In the genomic region with DNA sequence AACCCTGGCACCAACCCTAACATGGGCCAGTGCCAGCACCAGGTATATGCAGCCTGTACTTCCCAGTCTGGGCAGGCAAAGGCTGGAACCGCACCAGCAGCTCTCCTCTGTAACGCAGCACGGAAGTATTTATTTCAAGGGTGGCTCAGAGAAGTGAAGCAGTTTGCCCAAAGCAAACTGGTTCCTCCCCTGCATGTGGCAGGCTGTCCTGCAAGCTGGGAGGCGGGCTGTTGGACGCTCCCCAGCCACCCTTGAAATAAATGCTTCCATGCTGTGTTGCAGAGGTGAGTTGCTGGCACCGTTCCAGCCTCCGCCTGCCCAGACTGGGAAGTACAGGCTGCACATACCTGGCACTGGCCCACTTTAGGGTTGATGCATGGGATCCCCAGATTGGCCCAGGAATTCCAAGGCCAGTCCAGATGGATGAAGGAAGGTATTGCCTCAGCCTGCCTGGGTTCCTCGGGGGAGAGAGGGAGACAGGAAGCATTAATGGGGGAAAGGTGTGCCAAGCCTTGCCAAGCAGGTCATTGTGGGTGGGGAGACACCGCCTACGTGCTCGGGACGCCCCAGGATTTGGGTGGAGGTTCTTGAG, we compare ENCODE assay signal across 8 cellular contexts. TPM values are rescaled to one million over a fixed set of nuclear protein-coding genes. Genes with fewer than 3 reads are reported as not detected.
A peak's percentile ranks its signal among the peaks of the same experiment; 100 is the strongest.
DNase-seq lines count a peak whose midpoint lies in the region; ATAC-seq and TF ChIP-seq lines count a peak whose summit lies in the region.

No MANE protein-coding gene starts in this region.

- no peak for DNase-seq in SK-N-SH
- peak; percentile 98 for DNase-seq in RWPE2 (ENCODE audit: low spot score)
- DNase-seq in iPS-NIHi11 (ENCODE audit: low spot score) = peak; percentile 55
- DNase-seq in transverse colon = peak; percentile 90
- no peak for DNase-seq in OCI-M1 (lab: John Stamatoyannopoulos, UW)

- no peaks in the 10 kb centered on the region for H4K20me1 ChIP-seq in SK-N-SH (ENCODE audit: insufficient read depth)

- POLR2A ChIA-PET in SK-N-SH (lab: Yijun Ruan, JAX) = no interaction called here

- CTCF ChIA-PET in SK-N-SH (lab: Yijun Ruan, JAX) = interaction anchor here (0.9 to 1.7 kb wide), 3 partner anchors 9 to 57 kb away, joined by 3 to 4 read pairs (median 3); no protein-coding TSS in a partner anchor

- peaks cover 26% of the 10 kb centered on the region for H3K79me2 ChIP-seq in SK-N-SH (ENCODE audit: insufficient read depth)

- TF ChIP-seq POLR2A in transverse colon (IDR thresholded peaks at IDR 0.05) = peak; percentile 41

- peak overlapping the region; percentile 42; the same call in 1 of the 2 replicates for H3K9ac ChIP-seq in SK-N-SH

- H3F3A ChIP-seq in SK-N-SH (replicated peaks; ENCODE audit: insufficient read depth) = peaks cover 21% of the 10 kb centered on the region

- TF ChIP-seq CTCF in SK-N-SH (IDR thresholded peaks at IDR 0.05) = no peak
- no peak for TF ChIP-seq CTCF in RWPE2 (IDR thresholded peaks at IDR 0.05; ENCODE audit: poor library complexity, severe bottlenecking)
- no peak for TF ChIP-seq CTCF in transverse colon (IDR thresholded peaks at IDR 0.05)

- TF ChIP-seq RAD21 in SK-N-SH (IDR thresholded peaks at IDR 0.05; ENCODE audit: low read length) = no peak

- H3K4me1 ChIP-seq in SK-N-SH (ENCODE audit: control insufficient read depth in 1 of 2, insufficient read depth in 2 of 2, low read depth in 1 of 2, low read length in 1 of 2) (peaks cover 14 to 30% of the 10 kb centered on the region in 2 experiments; a peak in 3 of 4 replicates), RWPE2 (ENCODE audit: insufficient read depth, poor library complexity, severe bottlenecking) (peaks cover 52% of the 10 kb centered on the region), transverse colon (peaks cover 9 to 56% (median 34%) of the 10 kb centered on the region in 4 donors)

- peak overlapping the region; percentile 49; the same call in 1 of the 2 replicates for H3K4me2 ChIP-seq in SK-N-SH

- H3K27me3 ChIP-seq in SK-N-SH (ENCODE audit: insufficient read depth) (no peaks in the 10 kb centered on the region), RWPE2 (ENCODE audit: insufficient read depth, poor library complexity, severe bottlenecking) (no peaks in the 10 kb centered on the region), transverse colon (no peaks in the 10 kb centered on the region)

- no peak overlapping the region for H2AFZ ChIP-seq in SK-N-SH (ENCODE audit: low read depth)

- ATAC-seq in SK-N-SH treated with all-trans-retinoic acid at 6 μM for 48 hours = no peak; the same call in 1 of the 3 replicates
- peak; percentile 67 for ATAC-seq in RWPE2 (ENCODE audit: low read depth)
- no peak for ATAC-seq in HG02938 (IDR thresholded peaks at IDR 0.05; ENCODE audit: unreplicated experiment)
- ATAC-seq in HG02970 (IDR thresholded peaks at IDR 0.05; ENCODE audit: low FRiP score, unreplicated experiment) = no peak

- WGBS in SK-N-SH (ENCODE audit: low lambda C conversion rate) = 90% methylated on average over 6 of the region's 12 CpGs
- WGBS in transverse colon (ENCODE audit: low coverage in 1 of 2), 2 donors = 49% methylated on average over 11 of the region's 12 CpGs; no CpG with 5 or more reads in 1 of the 2 donors

- H3K4me3 ChIP-seq in SK-N-SH (ENCODE audit: low read depth in 2 of 2, low read length in 1 of 2) (no peak overlapping the region), RWPE2 (ENCODE audit: severe bottlenecking) (peak overlapping the region; percentile 31), transverse colon (peak overlapping the region in 1 of 4 donors; percentile 23)

- H3K27ac ChIP-seq in SK-N-SH (ENCODE audit: low read depth in 2 of 2, low read length in 1 of 2) (peak overlapping the region in 1 of 2 experiments; percentile 89; a peak in 2 of 4 replicates), RWPE2 (ENCODE audit: poor library complexity, severe bottlenecking) (peak overlapping the region; percentile 99), transverse colon (peak overlapping the region; percentile 73 to 84 (median 74))

- TF ChIP-seq EP300 in SK-N-SH (IDR thresholded peaks at IDR 0.05; ENCODE audit: borderline replicate concordance in 1 of 2, low read depth in 1 of 2, low read length in 1 of 2) (no peak), transverse colon (IDR thresholded peaks at IDR 0.05; ENCODE audit: low read depth) (no peak)

- intact Hi-C loops in transverse colon (cut with DNase I; ENCODE audit: low total_unique reads) = no loop called here

- no peaks in the 10 kb centered on the region for H3K9me2 ChIP-seq in SK-N-SH

- in situ Hi-C loops in transverse colon (cut with MboI; ENCODE audit: low pct_ligation_motif_present in 1 of 4, low pct_unique_long_range_greater_than_20kb in 1 of 4, low sequenced_read_pairs in 3 of 4) = no loop called here

- H3K9me3 ChIP-seq in SK-N-SH (no peaks in the 10 kb centered on the region), RWPE2 (ENCODE audit: severe bottlenecking) (no peaks in the 10 kb centered on the region), transverse colon (no peaks in the 10 kb centered on the region)

- H3K36me3 ChIP-seq in SK-N-SH (replicated peaks in 1 of 2; ENCODE audit: control insufficient read depth in 1 of 2, insufficient read depth in 2 of 2, low read length in 1 of 2) (no peaks in the 10 kb centered on the region), RWPE2 (ENCODE audit: low read depth) (peaks cover 3% of the 10 kb centered on the region), transverse colon (no peaks in the 10 kb centered on the region)

TF ChIP-seq in SK-N-SH, 30 proteins besides CTCF, POLR2A, EP300 and RAD21 (continues in another document):
- TF ChIP-seq EZH2phosphoT487 (IDR thresholded peaks at IDR 0.05; ENCODE audit: borderline replicate concordance, low read depth) = no peak
- TF ChIP-seq, protein P1, sequence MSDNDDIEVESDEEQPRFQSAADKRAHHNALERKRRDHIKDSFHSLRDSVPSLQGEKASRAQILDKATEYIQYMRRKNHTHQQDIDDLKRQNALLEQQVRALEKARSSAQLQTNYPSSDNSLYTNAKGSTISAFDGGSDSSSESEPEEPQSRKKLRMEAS (IDR thresholded peaks at IDR 0.05; ENCODE audit: low read depth) = no peak
- no peak for TF ChIP-seq USF1 (IDR thresholded peaks at IDR 0.05; ENCODE audit: borderline replicate concordance, low read depth)
- no peak for TF ChIP-seq GABPA (IDR thresholded peaks at IDR 0.05; ENCODE audit: low read depth)
- TF ChIP-seq RCOR1 (IDR thresholded peaks at IDR 0.05; ENCODE audit: low read length) = no peak
- TF ChIP-seq SMC3 (IDR thresholded peaks at IDR 0.05; ENCODE audit: low read depth, low read length) = no peak
- TF ChIP-seq TEAD4 (IDR thresholded peaks at IDR 0.05; ENCODE audit: borderline replicate concordance, insufficient read depth) = no peak
- no peak for TF ChIP-seq FOXM1 (IDR thresholded peaks at IDR 0.05; ENCODE audit: low read depth)
- no peak for TF ChIP-seq FOSL2 (IDR thresholded peaks at IDR 0.05; ENCODE audit: borderline replicate concordance, low read depth)

TF ChIP-seq in SK-N-SH treated with all-trans-retinoic acid at 6 μM for 48 hours, 23 proteins besides CTCF, POLR2A, EP300 and RAD21 (continues in another document):
- no peak for TF ChIP-seq ZNF8 (CRISPR knock-in tag; IDR thresholded peaks at IDR 0.05)
- TF ChIP-seq TSHZ2 (CRISPR knock-in tag; IDR thresholded peaks at IDR 0.05) = no peak
- TF ChIP-seq PATZ1 (CRISPR knock-in tag; IDR thresholded peaks at IDR 0.05; ENCODE audit: borderline replicate concordance) = no peak

RNA-seq across cellular contexts. Expression of gene PPARD, which starts 49.8 kb away (rescaled TPM):
- polyA plus RNA-seq in SK-N-SH (2012; rRNA removed) = 11.5 and 13.3 TPM in 2 replicates
- 6.0 and 9.4 TPM in 2 replicates for polyA plus RNA-seq in SK-N-SH (2012; cell fraction: cytosol; rRNA removed)
- 19.3 and 20.2 TPM in 2 replicates for polyA plus RNA-seq in SK-N-SH (2012; cell fraction: nucleus; rRNA removed)
- total RNA-seq in transverse colon = 100 to 1,000 TPM in 1 of 4 donors, 10 to 100 TPM in 3; 19.8 to 110 (median 29.3) TPM

RNA-seq across cellular contexts. Expression of gene FANCE, which starts 59.9 kb away (rescaled TPM):
- polyA plus RNA-seq in SK-N-SH (2012; rRNA removed) = 5.8 and 6.5 TPM in 2 replicates
- 4.0 and 5.4 TPM in 2 replicates for polyA plus RNA-seq in SK-N-SH (2012; cell fraction: cytosol; rRNA removed)
- 6.0 and 6.1 TPM in 2 replicates for polyA plus RNA-seq in SK-N-SH (2012; cell fraction: nucleus; rRNA removed)
- total RNA-seq in transverse colon = 10 to 100 TPM in 1 of 4 donors, 1 to 10 TPM in 2, under 1 TPM in 1; 0.75 to 30.8 (median 3.8) TPM

Comparison
In these comparisons a context has a peak if more than half of its experiments do, and no peak if none do; other contexts are left out.
1. DNase-seq: peak in RWPE2 (single experiment), iPS-NIHi11 (single experiment) and transverse colon (single experiment); none in SK-N-SH (single experiment) and OCI-M1 (single experiment).